Comparison of ENCODE assay signal across 23 cellular contexts in genomic region chr2:183592271-183592670, GRCh38.
"Had no signal": no experiment of that assay in that cellular context is flagged by ENCODE, and none has a peak within 500 bp of the region (broad histone marks: within the 10 kb centered on the region; RNA-seq: fewer than 3 reads in every experiment).

No MANE protein-coding gene starts in this region.

- DNase-seq: activated CD4-positive, alpha-beta T cell treated with anti-CD3 and anti-CD28 coated beads for 48 hours; activated CD4-positive, alpha-beta T cell treated with anti-CD3 and anti-CD28 coated beads, Interleukin-2, amount 50 U/mL, for 4 hours; activated CD4-positive, CD25-positive, alpha-beta regulatory T cell treated with anti-CD3 and anti-CD28 coated beads, Interleukin-2, amount 50 U/mL, for 72 hours; activated CD8-positive, alpha-beta memory T cell treated with anti-CD3 and anti-CD28 coated beads, Interleukin-2, amount 50 U/mL, for 48 hours; activated CD8-positive, alpha-beta T cell treated with anti-CD3 and anti-CD28 coated beads, Interleukin-2, amount 10 ng/mL, durations not matched to agents 7 days and 5 days; activated naive CD4-positive, alpha-beta T cell treated with anti-CD3 and anti-CD28 coated beads, Interleukin-2, amount 50 U/mL, for 16 hours; activated naive CD8-positive, alpha-beta T cell treated with anti-CD3 and anti-CD28 coated beads, Interleukin-2, amount 10 ng/mL, durations not matched to agents 7 days and 5 days; activated T-cell treated with anti-CD3 and anti-CD28 coated beads, Interleukin-2, amount 50 U/mL, for 1 hour; adrenal gland; anterior cingulate cortex; central memory CD4-positive, alpha-beta T cell; Karpas-422; NCI-H1105 treated with DMSO at 0.1 percent for 48 hours; NCI-H1436 treated with DMSO at 0.1 percent for 48 hours; NCI-H187; NCI-H2081; NCI-H446; NCI-H524; Peyer's patch; SHP77 had no signal

- H3K27ac ChIP-seq: adrenal gland, Peyer's patch, RWPE1, SJSA1 had no signal

- H3K36me3 ChIP-seq: adrenal gland, Peyer's patch, SJSA1 had no signal

- H3K27me3 ChIP-seq: adrenal gland, Peyer's patch, SJSA1 had no signal

- H3K4me3 ChIP-seq: adrenal gland, Peyer's patch, SJSA1 had no signal

- H3K9me3 ChIP-seq: adrenal gland, Peyer's patch, SJSA1 had no signal

- H3K4me1 ChIP-seq: adrenal gland, Peyer's patch, SJSA1 had no signal

- ATAC-seq: activated CD8-positive, alpha-beta T cell treated with anti-CD3 and anti-CD28 coated beads, Interleukin-2, amount 10 ng/mL, durations not matched to agents 7 days and 5 days; SK-N-SH treated with all-trans-retinoic acid at 6 μM for 48 hours had no signal
